Comparison of ENCODE assay signal across 21 cellular contexts in the genomic region with DNA sequence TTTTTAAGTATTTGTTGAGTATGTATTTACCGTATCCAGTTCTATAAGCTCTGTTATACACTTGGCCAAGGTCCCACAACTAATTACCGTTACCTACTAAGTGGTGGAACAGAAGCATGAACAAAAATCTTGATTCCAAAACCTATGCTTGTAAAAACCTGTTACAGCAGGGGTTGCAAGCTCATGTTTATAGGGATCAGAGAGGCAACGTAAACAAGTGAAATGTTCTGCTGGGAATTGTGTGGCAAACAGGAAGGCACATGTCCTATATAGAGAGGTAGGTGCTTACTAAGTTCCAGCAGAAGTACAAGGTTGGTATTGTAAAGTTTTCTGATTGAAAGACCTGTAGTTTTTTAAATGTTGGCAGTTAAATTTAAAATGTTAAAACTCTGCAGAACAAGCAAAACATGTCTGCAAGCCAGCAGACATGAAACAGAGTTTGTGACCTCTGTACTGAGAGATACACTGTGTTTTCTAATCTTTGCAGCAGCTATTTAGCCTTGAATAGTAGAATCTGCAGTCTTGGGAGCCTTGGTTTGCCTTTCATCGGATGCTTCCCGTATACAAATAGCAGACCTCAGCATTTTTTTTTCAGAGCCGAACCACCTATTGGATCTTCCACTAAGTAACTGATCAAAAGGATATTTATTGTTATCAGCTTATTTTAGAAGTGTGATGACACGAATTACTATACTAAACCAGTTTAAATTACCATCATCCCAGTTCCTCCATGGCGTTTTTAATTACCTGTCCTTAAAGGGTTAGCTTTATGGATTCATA. TPM values are rescaled to one million over a fixed set of nuclear protein-coding genes. Genes with fewer than 3 reads are reported as not detected.
DNase-seq lines count a peak whose midpoint lies in the region; ATAC-seq and TF ChIP-seq lines count a peak whose summit lies in the region.
"Had no signal": no experiment of that assay in that cellular context is flagged by ENCODE, and none has a peak within 500 bp of the region (broad histone marks: within the 10 kb centered on the region; RNA-seq: fewer than 3 reads in every experiment).

No MANE protein-coding gene starts in this region.

- peak overlapping the region in 2 of 5 donors; percentile 2 to 26 for H3K4me3 ChIP-seq in subcutaneous abdominal adipose tissue (ENCODE audit: low read depth in 1 of 5, low read length in 5 of 5)
- H3K4me3 ChIP-seq: heart right ventricle, mucosa of descending colon, skin epidermis, thyroid gland had no signal

- no peaks in the 10 kb centered on the region for H3K9me3 ChIP-seq in subcutaneous abdominal adipose tissue (ENCODE audit: control insufficient read depth in 5 of 5, low read length in 5 of 5)
- H3K9me3 ChIP-seq: heart right ventricle, mucosa of descending colon, thyroid gland had no signal

- peak; percentile 20 for ATAC-seq in foreskin keratinocyte
- ATAC-seq in GM18520 (IDR thresholded peaks at IDR 0.05; ENCODE audit: unreplicated experiment), result no peak
- ATAC-seq: activated naive CD4-positive, alpha-beta T cell treated with anti-CD3 and anti-CD28 coated beads, Interleukin-2, amount 50 U/mL, for 72 hours; mucosa of descending colon had no signal

- H3K36me3 ChIP-seq in subcutaneous abdominal adipose tissue (ENCODE audit: control insufficient read depth in 5 of 5, insufficient read depth in 5 of 5, low read length in 5 of 5), result peaks cover 3 to 19% (median 14%) of the 10 kb centered on the region in 5 donors
- H3K36me3 ChIP-seq: thyroid gland had no signal

- H3K27me3 ChIP-seq in foreskin keratinocyte (no peaks in the 10 kb centered on the region), subcutaneous abdominal adipose tissue (ENCODE audit: control insufficient read depth in 5 of 5, insufficient read depth in 4 of 5, low read length in 5 of 5) (no peaks in the 10 kb centered on the region)
- H3K27me3 ChIP-seq: heart right ventricle, thyroid gland had no signal

- DNase-seq in NCI-H1694 treated with DMSO at 0.1 percent for 48 hours (lab: John Stamatoyannopoulos, UW) (peak; percentile 13), NCI-H1694 (lab: John Stamatoyannopoulos, UW) (no peak), foreskin keratinocyte (peak; percentile 36 to 59), OCI-M2 (lab: John Stamatoyannopoulos, UW; ENCODE audit: unreplicated experiment) (no peak), superior temporal gyrus (ENCODE audit: extremely low spot score) (no peak)
- DNase-seq: activated CD4-positive, alpha-beta T cell treated with anti-CD3 and anti-CD28 coated beads, Interleukin-2, amount 50 U/mL, for 48 hours; activated T-cell treated with anti-CD3 and anti-CD28 coated beads, Interleukin-2, amount 50 U/mL, for 1 hour; C1 segment of cervical spinal cord; GOT3; heart right ventricle; islet precursor cell; mucosa of descending colon; occipital lobe; RPMI8226; thyroid gland had no signal

- peak overlapping the region; percentile 73 for H3K27ac ChIP-seq in VCaP
- H3K27ac ChIP-seq in foreskin keratinocyte, result no peak overlapping the region
- H3K27ac ChIP-seq in subcutaneous abdominal adipose tissue (ENCODE audit: low read depth, low read length), result peak overlapping the region; percentile 89

- H3K4me1 ChIP-seq in foreskin keratinocyte (peaks cover 16% of the 10 kb centered on the region), subcutaneous abdominal adipose tissue (ENCODE audit: control insufficient read depth in 5 of 5, insufficient read depth in 5 of 5, low read length in 5 of 5) (peaks cover 4 to 70% (median 62%) of the 10 kb centered on the region in 5 donors)

- H3K9ac ChIP-seq in subcutaneous abdominal adipose tissue (ENCODE audit: low read length in 5 of 5), result peak overlapping the region in 4 of 5 donors; percentile 44 to 72 (median 56)

- no peak for TF ChIP-seq CTCF in VCaP (conservative IDR thresholded peaks at IDR 0.05)
- TF ChIP-seq CTCF in foreskin keratinocyte (conservative IDR thresholded peaks at IDR 0.05), result no peak

RNA-seq across cellular contexts. Expression of a gene that starts 11.4 kb away (rescaled TPM):
- 21.1 and 22.1 TPM in 2 replicates for total RNA-seq in foreskin keratinocyte
- 4.6 and 5.8 TPM in 2 replicates for polyA plus RNA-seq in foreskin keratinocyte

RNA-seq across cellular contexts. Expression of a gene that starts 58.0 kb away (rescaled TPM):
- total RNA-seq in foreskin keratinocyte, result 1.7 and 2.4 TPM in 2 replicates
- polyA plus RNA-seq in foreskin keratinocyte, result 1.1 and 1.5 TPM in 2 replicates
- total RNA-seq: A673 had no signal

Comparison
In these comparisons a context has a peak if more than half of its experiments do, and no peak if none do; other contexts are left out.
1. DNase-seq: peak in NCI-H1694 treated with DMSO at 0.1 percent for 48 hours (single experiment) and foreskin keratinocyte (2 of 2); none in NCI-H1694 (single experiment), OCI-M2 (single experiment) and superior temporal gyrus (single experiment).